12 cellular contexts compared by ENCODE assay signal in genomic region chr21:42655797-42656770, GRCh38. TPM values are rescaled to one million over a fixed set of nuclear protein-coding genes. Genes with fewer than 3 reads are reported as not detected.
DNase-seq lines count a peak whose midpoint lies in the region; ATAC-seq and TF ChIP-seq lines count a peak whose summit lies in the region.
"Had no signal": no experiment of that assay in that cellular context is flagged by ENCODE, and none has a peak within 500 bp of the region (broad histone marks: within the 10 kb centered on the region; RNA-seq: fewer than 3 reads in every experiment).

No MANE protein-coding gene starts in this region.

- TF ChIP-seq POLR2A in spleen (IDR thresholded peaks at IDR 0.05): no peak

- H3F3A ChIP-seq in OCI-LY1 (ENCODE audit: insufficient read depth, low read length): no peaks in the 10 kb centered on the region

- H3K4me1 ChIP-seq in OCI-LY1 (ENCODE audit: insufficient read depth, low read length, severe bottlenecking) (peaks cover 35% of the 10 kb centered on the region), spleen (peaks cover 21 to 85% (median 70%) of the 10 kb centered on the region in 6 donors)

- H3K9ac ChIP-seq in OCI-LY1 (ENCODE audit: low read length): no peak overlapping the region

- H3K27me3 Mint-ChIP-seq in activated T-cell treated with anti-CD3 and anti-CD28 coated beads, Interleukin-2, amount 50 U/mL, for 4 hours (ENCODE audit: low read depth): peaks cover 1% of the 10 kb centered on the region

- 69 to 79% (median 76%) methylated on average over 29 to 31 of the region's 31 CpGs for WGBS in spleen, 5 donors

- POLR2A ChIA-PET in GM10248 (lab: Yijun Ruan, JAX): no interaction called here

- H3K4me1 Mint-ChIP-seq in activated T-cell treated with anti-CD3 and anti-CD28 coated beads, Interleukin-2, amount 50 U/mL, for 4 hours (ENCODE audit: low read depth): peaks cover 26% of the 10 kb centered on the region

- H3K4me3 Mint-ChIP-seq in activated T-cell treated with anti-CD3 and anti-CD28 coated beads, Interleukin-2, amount 50 U/mL, for 4 hours: peak overlapping the region; percentile 38

- no peak overlapping the region for H2AFZ ChIP-seq in OCI-LY1 (ENCODE audit: low read length)

- H3K36me3 Mint-ChIP-seq in activated T-cell treated with anti-CD3 and anti-CD28 coated beads, Interleukin-2, amount 50 U/mL, for 4 hours (ENCODE audit: insufficient read depth): no peaks in the 10 kb centered on the region

- peaks cover 30% of the 10 kb centered on the region; the same call in 1 of the 2 replicates for H3K27me3 ChIP-seq in OCI-LY1 (ENCODE audit: insufficient read depth, low read length)
- peaks cover 0 to 93% (median 21%) of the 10 kb centered on the region in 7 donors for H3K27me3 ChIP-seq in spleen (replicated peaks in 1 of 7)

- peak overlapping the region; percentile 20; the same call in 1 of the 2 replicates for H3K4me2 ChIP-seq in OCI-LY1 (ENCODE audit: low read length)

- no peaks in the 10 kb centered on the region for H3K9me3 ChIP-seq in OCI-LY1 (ENCODE audit: low read length)
- peaks cover 2% of the 10 kb centered on the region for H3K9me3 ChIP-seq in iPS-18c (ENCODE audit: control insufficient read depth, insufficient read depth, low read length)
- no peaks in the 10 kb centered on the region for H3K9me3 ChIP-seq in spleen

- H3K4me3 ChIP-seq in OCI-LY1 (ENCODE audit: low read depth, low read length, poor library complexity, severe bottlenecking): no peak overlapping the region
- H3K4me3 ChIP-seq in iPS-18c (ENCODE audit: insufficient read depth, low read depth, low read length): peak overlapping the region; percentile 5; the same call in 1 of the 2 replicates
- H3K4me3 ChIP-seq in spleen: peak overlapping the region in 4 of 8 donors; percentile 51 to 79 (median 63)
- H3K4me3 ChIP-seq: lung had no signal

- ATAC-seq in activated T-cell treated with anti-CD3 and anti-CD28 coated beads, Interleukin-2, amount 50 U/mL, for 4 hours: no peak
- ATAC-seq: sciatic nerve had no signal

- no peaks in the 10 kb centered on the region for H3K9me3 Mint-ChIP-seq in activated T-cell treated with anti-CD3 and anti-CD28 coated beads, Interleukin-2, amount 50 U/mL, for 4 hours

- intact Hi-C loops in spleen (cut with DNase I; ENCODE audit: low total_unique reads): no loop called here

- no peaks in the 10 kb centered on the region for H3K79me2 ChIP-seq in OCI-LY1 (ENCODE audit: insufficient read depth, low read length)

- no peak for TF ChIP-seq CTCF in OCI-LY1 (IDR thresholded peaks at IDR 0.05; ENCODE audit: low read length)
- TF ChIP-seq CTCF in spleen (IDR thresholded peaks at IDR 0.05 in 8 of 11, conservative IDR thresholded peaks at IDR 0.05 in 3 of 11): no peak
- no peak for TF ChIP-seq CTCF in GM10248 (IDR thresholded peaks at IDR 0.05; ENCODE audit: control extremely low read depth, extremely low read depth, low read depth, missing control alignments)

- H4K20me1 ChIP-seq in OCI-LY1 (ENCODE audit: insufficient read depth, low read length): no peaks in the 10 kb centered on the region

- CTCF ChIA-PET in GM10248 (lab: Yijun Ruan, JAX): no interaction called here

- DNase-seq in activated T-cell treated with anti-CD3 and anti-CD28 coated beads, Interleukin-2, amount 50 U/mL, for 4 hours: no peak
- DNase-seq in activated T-cell treated with anti-CD3 and anti-CD28 coated beads for 4 hours: no peak
- peak; percentile 64 for DNase-seq in spleen
- DNase-seq in NOMO-1 treated with DMSO at 0.1 percent for 48 hours (lab: John Stamatoyannopoulos, UW; ENCODE audit: unreplicated experiment): no peak
- no peak for DNase-seq in GM10248 (ENCODE audit: extremely low spot score)
- DNase-seq in SKM-1 (lab: John Stamatoyannopoulos, UW; ENCODE audit: unreplicated experiment): no peak
- DNase-seq: GF-D8, Kasumi-1 had no signal

- H3K36me3 ChIP-seq in OCI-LY1 (ENCODE audit: insufficient read depth, low read length) (no peaks in the 10 kb centered on the region), spleen (no peaks in the 10 kb centered on the region)

- H3K27ac ChIP-seq in OCI-LY1 (ENCODE audit: low read depth, low read length, poor library complexity, severe bottlenecking) (no peak overlapping the region), spleen (no peak overlapping the region)

- no peaks in the 10 kb centered on the region for H3K9me2 ChIP-seq in OCI-LY1 (ENCODE audit: low read depth, low read length)

RNA-seq across cellular contexts. Expression of gene PDE9A, which starts 2.7 kb away (rescaled TPM):
- 1 to 10 TPM in 2 of 3 donors, under 1 TPM in 1; 0.90 to 4.7 (median 2.5) TPM for total RNA-seq in activated T-cell treated with anti-CD3 and anti-CD28 coated beads, Interleukin-2, amount 50 U/mL, for 4 hours
- total RNA-seq in spleen: 10 to 100 TPM; 15.1 to 45.5 (median 24.9) TPM
- 10 to 100 TPM in 2 of 3 donors, 1 to 10 TPM in 1; 7.9 to 33.5 (median 18.2) TPM for polyA plus RNA-seq in spleen
